In the genomic region with DNA sequence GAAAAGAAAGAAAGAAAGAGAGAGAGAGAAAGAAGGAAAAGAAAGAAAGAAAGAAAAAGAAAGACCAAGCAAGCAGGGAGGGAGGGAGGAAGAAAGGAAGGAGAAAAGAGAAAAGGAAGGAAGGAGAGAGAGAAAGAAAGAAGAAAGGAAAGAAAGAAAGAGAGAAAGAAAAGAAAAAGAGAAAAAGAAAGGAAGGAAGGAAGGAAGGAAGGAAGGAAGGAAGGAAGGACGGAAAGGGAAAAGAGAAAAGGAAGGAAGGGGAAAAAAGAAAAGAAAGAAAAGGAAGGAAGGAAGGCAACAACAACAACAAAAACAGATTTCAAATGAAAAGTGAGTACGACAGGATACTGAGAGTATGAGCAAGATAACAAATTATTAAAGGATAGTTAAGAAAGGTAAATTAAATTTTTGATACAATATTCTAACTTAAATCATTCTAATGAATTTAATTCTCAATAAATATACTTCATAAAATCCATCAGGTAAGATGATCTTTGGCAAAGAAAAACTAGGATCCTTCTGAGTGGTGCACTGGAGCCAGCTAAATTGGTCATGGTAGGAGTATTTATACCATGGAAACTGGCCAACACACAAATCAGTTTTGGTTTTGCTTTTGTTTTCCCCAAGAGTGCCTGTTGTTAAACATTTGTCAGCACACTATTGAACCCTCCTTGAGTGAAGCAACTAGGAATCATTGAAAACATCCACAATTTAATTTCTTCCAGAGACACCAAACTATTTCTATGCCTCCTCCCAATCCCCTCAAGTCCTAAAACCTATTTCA, we compare ENCODE assay signal across 8 cellular contexts. TPM values are rescaled to one million over a fixed set of nuclear protein-coding genes. Genes with fewer than 3 reads are reported as not detected.
DNase-seq lines count a peak whose midpoint lies in the region; ATAC-seq and TF ChIP-seq lines count a peak whose summit lies in the region.

No MANE protein-coding gene starts in this region.

- H3K27ac Mint-ChIP-seq in activated CD4-positive, alpha-beta T cell treated with anti-CD3 and anti-CD28 coated beads for 36 hours = peak overlapping the region; percentile 66
- peak overlapping the region; percentile 95 for H3K27ac Mint-ChIP-seq in central memory CD8-positive, alpha-beta T cell (ENCODE audit: low read depth)

- intact Hi-C loops in activated CD4-positive, alpha-beta T cell treated with anti-CD3 and anti-CD28 coated beads for 36 hours (cut with DNase I, micrococcal nuclease) = loop anchor here (2.0 to 5.0 kb wide), 4 partner anchors 40 to 106 kb away; a partner anchor contains a TSS

- POLR2A ChIA-PET in activated CD4-positive, alpha-beta T cell treated with anti-CD3 and anti-CD28 coated beads for 36 hours (lab: Charles Lee) = no interaction called here

- DNase-seq in activated CD4-positive, alpha-beta T cell treated with anti-CD3 and anti-CD28 coated beads for 36 hours = peak; percentile 7
- no peak for DNase-seq in activated CD4-positive, alpha-beta T cell treated with anti-CD3 and anti-CD28 coated beads for 1 hour
- DNase-seq in NCI-H2107 treated with DMSO at 0.1 percent for 48 hours (lab: John Stamatoyannopoulos, UW; ENCODE audit: unreplicated experiment) = peak; percentile 41
- DNase-seq in central memory CD8-positive, alpha-beta T cell (ENCODE audit: low spot score in 2 of 2) = no peak
- no peak for DNase-seq in omental fat pad (ENCODE audit: low spot score)
- DNase-seq in NCI-H446 treated with DMSO at 0.1 percent for 48 hours (lab: John Stamatoyannopoulos, UW) = no peak
- no peak for DNase-seq in activated effector memory CD4-positive, alpha-beta T cell treated with anti-CD3 and anti-CD28 coated beads, Interleukin-2, amount 50 U/mL, for 16 hours

- H3K27me3 Mint-ChIP-seq in activated CD4-positive, alpha-beta T cell treated with anti-CD3 and anti-CD28 coated beads for 36 hours = no peaks in the 10 kb centered on the region
- H3K27me3 Mint-ChIP-seq in central memory CD8-positive, alpha-beta T cell = no peaks in the 10 kb centered on the region

- H3K4me3 Mint-ChIP-seq in activated CD4-positive, alpha-beta T cell treated with anti-CD3 and anti-CD28 coated beads for 36 hours = no peak overlapping the region
- H3K4me3 Mint-ChIP-seq in central memory CD8-positive, alpha-beta T cell = peak overlapping the region; percentile 62

- H3K9me3 Mint-ChIP-seq in activated CD4-positive, alpha-beta T cell treated with anti-CD3 and anti-CD28 coated beads for 36 hours (ENCODE audit: low read depth) = peaks cover 2% of the 10 kb centered on the region
- peaks cover 7% of the 10 kb centered on the region for H3K9me3 Mint-ChIP-seq in central memory CD8-positive, alpha-beta T cell

- peaks cover 47% of the 10 kb centered on the region for H3K4me1 Mint-ChIP-seq in activated CD4-positive, alpha-beta T cell treated with anti-CD3 and anti-CD28 coated beads for 36 hours
- peaks cover 39% of the 10 kb centered on the region for H3K4me1 Mint-ChIP-seq in central memory CD8-positive, alpha-beta T cell

- no peak for TF ChIP-seq CTCF in omental fat pad (IDR thresholded peaks at IDR 0.05)

- CTCF ChIA-PET in activated CD4-positive, alpha-beta T cell treated with anti-CD3 and anti-CD28 coated beads for 36 hours (lab: Charles Lee) = interaction anchor here (1.2 to 1.6 kb wide), 2 partner anchors 27 to 39 kb away, joined by 3 to 7 read pairs; no protein-coding TSS in a partner anchor

- no peaks in the 10 kb centered on the region for H3K36me3 Mint-ChIP-seq in activated CD4-positive, alpha-beta T cell treated with anti-CD3 and anti-CD28 coated beads for 36 hours (ENCODE audit: low read depth)
- no peaks in the 10 kb centered on the region for H3K36me3 Mint-ChIP-seq in central memory CD8-positive, alpha-beta T cell (ENCODE audit: insufficient read depth)

- ATAC-seq in activated CD4-positive, alpha-beta T cell treated with anti-CD3 and anti-CD28 coated beads for 36 hours = peak; percentile 64
- ATAC-seq in HG02610 (IDR thresholded peaks at IDR 0.05; ENCODE audit: unreplicated experiment) = peak; percentile 93
- peak; percentile 71 for ATAC-seq in central memory CD8-positive, alpha-beta T cell (replicated peaks; ENCODE audit: extremely low read depth, poor library complexity, severe bottlenecking)
- peak; percentile 86 for ATAC-seq in omental fat pad (ENCODE audit: low FRiP score)

RNA-seq across cellular contexts. Expression of a gene that starts 56.1 kb away (rescaled TPM):
- 10 to 100 TPM; 19.2 to 21.5 TPM for total RNA-seq in activated CD4-positive, alpha-beta T cell treated with anti-CD3 and anti-CD28 coated beads for 36 hours
- 10 to 100 TPM in 3 of 4 donors, 1 to 10 TPM in 1; 9.1 to 23.4 (median 18.4) TPM for total RNA-seq in omental fat pad

Comparison
In these comparisons a context has a peak if more than half of its experiments do, and no peak if none do; other contexts are left out.
1. DNase-seq: peak in activated CD4-positive, alpha-beta T cell treated with anti-CD3 and anti-CD28 coated beads for 36 hours (single experiment) and NCI-H2107 treated with DMSO at 0.1 percent for 48 hours (single experiment); none in activated CD4-positive, alpha-beta T cell treated with anti-CD3 and anti-CD28 coated beads for 1 hour (single experiment), central memory CD8-positive, alpha-beta T cell (0 of 2), omental fat pad (single experiment), NCI-H446 treated with DMSO at 0.1 percent for 48 hours (single experiment) and activated effector memory CD4-positive, alpha-beta T cell treated with anti-CD3 and anti-CD28 coated beads, Interleukin-2, amount 50 U/mL, for 16 hours (single experiment).
2. Peak in every context shown above with its lines, with median percentiles within 50 percentile points of each other: ATAC-seq.